ENCODE assay signal across 7 cellular contexts in the genomic region with DNA sequence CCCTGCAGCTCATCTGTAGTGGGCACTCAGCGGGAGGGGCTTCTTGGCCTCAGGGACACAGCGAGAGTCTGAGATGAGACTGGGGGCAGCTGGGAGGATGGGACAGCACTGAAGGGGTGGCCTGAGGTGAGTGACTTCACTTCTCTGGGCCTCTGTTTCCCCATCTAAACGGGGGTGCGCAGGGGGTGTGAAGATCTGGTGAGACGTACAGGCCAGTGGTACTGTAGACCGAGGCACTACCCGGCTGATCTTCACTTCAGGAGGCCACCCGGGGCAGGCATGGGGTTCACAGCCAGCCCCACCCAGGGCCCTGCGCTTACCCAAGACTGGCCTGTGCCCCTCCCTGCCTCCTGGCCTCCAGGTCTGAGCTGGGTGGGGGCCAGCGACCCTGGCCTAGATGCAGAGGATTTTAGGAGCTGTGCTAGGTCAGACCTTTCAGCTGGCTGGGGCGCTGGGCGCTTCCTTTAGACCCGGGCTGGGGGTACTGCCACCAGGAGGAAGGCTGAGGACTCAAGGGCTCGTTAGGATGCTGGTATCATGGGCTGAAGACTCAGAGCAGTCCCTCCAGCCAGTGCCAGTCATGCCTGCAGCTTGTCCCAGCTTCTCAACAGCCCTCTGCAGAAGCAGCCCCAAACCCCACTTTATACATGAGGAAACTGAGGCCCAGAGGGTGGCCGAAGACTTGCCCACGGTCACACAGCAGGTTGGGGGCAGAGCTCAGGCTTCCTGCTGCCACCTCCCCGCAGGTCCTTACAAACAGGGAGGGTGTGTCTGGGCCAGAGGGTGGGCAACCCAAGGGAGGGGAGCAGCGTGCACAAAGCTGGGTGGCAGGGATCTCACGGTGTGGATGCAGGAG.
A peak's percentile ranks its signal among the peaks of the same experiment; 100 is the strongest.
DNase-seq lines count a peak whose midpoint lies in the region; ATAC-seq, FAIRE-seq and TF ChIP-seq lines count a peak whose summit lies in the region.
"Not testable (repeated sequence)": the region's sequence is repeated elsewhere in the genome, so short reads cannot be mapped to it uniquely, and the experiment has no call there.

No MANE protein-coding gene starts in this region.

- not testable (repeated sequence) for H3K27ac ChIP-seq in HepG2 (ENCODE audit: extremely low read length, insufficient read depth, low read length); spleen

- POLR2A ChIA-PET in HepG2 (lab: Yijun Ruan, JAX): not testable (repeated sequence)

- H3K36me3 Mint-ChIP-seq in type B pancreatic cell: not testable (repeated sequence)

- H2AFZ ChIP-seq in HepG2 (ENCODE audit: low read length): not testable (repeated sequence)

- not testable (repeated sequence) for TF ChIP-seq RAD21 in HepG2 (CRISPR knock-in tag; IDR thresholded peaks at IDR 0.05)

- H3K27me3 ChIP-seq in HepG2 (ENCODE audit: control insufficient read depth in 1 of 2, insufficient read depth in 2 of 2, low read length in 2 of 2): peaks cover 0 to 16% of the 10 kb centered on the region in 2 experiments; a peak in 3 of 5 replicates
- H3K27me3 ChIP-seq in spleen (replicated peaks in 1 of 7): not testable (repeated sequence)

- H3K9me3 Mint-ChIP-seq in type B pancreatic cell: not testable (repeated sequence)

- not testable (repeated sequence) for H3K4me3 ChIP-seq in HepG2 (replicated peaks in 1 of 3; ENCODE audit: insufficient read depth in 1 of 3, low read depth in 2 of 3, low read length in 3 of 3); spleen

- not testable (repeated sequence) for H3K9me3 ChIP-seq in HepG2 (ENCODE audit: low read length); spleen

- not testable (repeated sequence) for BruUV-seq in HepG2 (replicated peaks; lab: Mats Ljungman, UMichigan)

- H3K4me1 Mint-ChIP-seq in type B pancreatic cell (ENCODE audit: unreplicated experiment): not testable (repeated sequence)

- FAIRE-seq in HepG2 (lab: Jason Lieb, UNC): not testable (repeated sequence)

- CTCF ChIA-PET in HepG2 (lab: Yijun Ruan, JAX; ENCODE audit: low intra/inter-chr PET ratio, low total read pairs): not testable (repeated sequence)

- ATAC-seq in HepG2: not testable (repeated sequence)

- in situ Hi-C loops in HepG2 (cut with HindIII; ENCODE audit: extremely low pct_ligation_motif_present, low pct_unique_long_range_greater_than_20kb): not testable (repeated sequence)

- not testable (repeated sequence) for H3K9ac ChIP-seq in HepG2 (ENCODE audit: insufficient read depth, low read depth, low read length)

- not testable (repeated sequence) for TF ChIP-seq POLR2A in HepG2 (IDR thresholded peaks at IDR 0.05; ENCODE audit: insufficient read depth in 1 of 2, low read depth in 2 of 2, low read length in 2 of 2); spleen (IDR thresholded peaks at IDR 0.05)

- H4K20me1 ChIP-seq in HepG2 (ENCODE audit: insufficient read depth, low read length): not testable (repeated sequence)

- peak; percentile 44 for DNase-seq in activated CD8-positive, alpha-beta memory T cell treated with anti-CD3 and anti-CD28 coated beads, Interleukin-2, amount 50 U/mL, for 48 hours
- DNase-seq in islet precursor cell: peak; percentile 47
- DNase-seq in HepG2 (ENCODE audit: low spot score): not testable (repeated sequence)
- peak; percentile 88 for DNase-seq in mesenteric fat pad (ENCODE audit: low spot score)
- DNase-seq in spleen: peak; percentile 54
- DNase-seq in type B pancreatic cell (ENCODE audit: extremely low spot score, unreplicated experiment): peak; percentile 55
- DNase-seq in ureter (ENCODE audit: low spot score): peak; percentile 34

- H3K4me1 ChIP-seq in HepG2 (ENCODE audit: insufficient read depth, low read length): not testable (repeated sequence)
- peaks cover 0 to 11% (median 3%) of the 10 kb centered on the region in 6 donors for H3K4me1 ChIP-seq in spleen

- intact Hi-C loops in HepG2 (cut with micrococcal nuclease; ENCODE audit: unreplicated experiment); spleen (cut with DNase I; ENCODE audit: low total_unique reads): not testable (repeated sequence)

- 40% methylated on average over 7 of the region's 19 CpGs for WGBS in HepG2 (ENCODE audit: low lambda C conversion rate)
- 85 to 98% (median 88%) methylated on average over 12 to 18 of the region's 19 CpGs for WGBS in spleen, 5 donors

- not testable (repeated sequence) for TF ChIP-seq CTCF in HepG2 (CRISPR knock-in tag; IDR thresholded peaks at IDR 0.05); spleen (IDR thresholded peaks at IDR 0.05 in 8 of 11, conservative IDR thresholded peaks at IDR 0.05 in 3 of 11); type B pancreatic cell (conservative IDR thresholded peaks at IDR 0.05)

- H3K27ac Mint-ChIP-seq in type B pancreatic cell: not testable (repeated sequence)

- peak overlapping the region; percentile 7; the same call in 1 of the 2 replicates for H3K4me2 ChIP-seq in HepG2 (ENCODE audit: low read depth, low read length)

- not testable (repeated sequence) for H3K27me3 Mint-ChIP-seq in type B pancreatic cell

- H3K4me3 Mint-ChIP-seq in type B pancreatic cell: not testable (repeated sequence)

- not testable (repeated sequence) for TF ChIP-seq EP300 in HepG2 (IDR thresholded peaks at IDR 0.05; ENCODE audit: low read depth in 2 of 2, low read length in 2 of 2); HepG2 (CRISPR knock-in tag; IDR thresholded peaks at IDR 0.05; ENCODE audit: borderline replicate concordance)

- H3K36me3 ChIP-seq in HepG2 (replicated peaks in 1 of 2; ENCODE audit: control insufficient read depth in 1 of 2, insufficient read depth in 2 of 2, low read length in 2 of 2); spleen: not testable (repeated sequence)

- not testable (repeated sequence) for H3K79me2 ChIP-seq in HepG2 (ENCODE audit: insufficient read depth, low read length)
